19 cellular contexts compared by ENCODE assay signal in genomic region chr6:135877666-135878065, GRCh38. TPM values are rescaled to one million over a fixed set of nuclear protein-coding genes. Genes with fewer than 3 reads are reported as not detected.
"Had no signal": no experiment of that assay in that cellular context is flagged by ENCODE, and none has a peak within 500 bp of the region (broad histone marks: within the 10 kb centered on the region; RNA-seq: fewer than 3 reads in every experiment).

No MANE protein-coding gene starts in this region.

- FAIRE-seq: endothelial cell of umbilical vein, TTC549, urothelium cell line had no signal

- H3K27ac Mint-ChIP-seq: mesothelial cell of epicardium; T-helper 1 cell treated with Interleukin-12 subunit alpha and Interleukin-12 subunit beta and Interleukin-4 antibody, amounts not matched to agents 30 μg/mL and 1 μg/mL, for 36 hours; WTC11 had no signal

- H3K27ac ChIP-seq: body of pancreas, colonic mucosa, esophagus squamous epithelium, lower lobe of right lung, thyroid gland had no signal

- DNase-seq: activated CD4-positive, alpha-beta T cell treated with anti-CD3 and anti-CD28 coated beads for 4 hours; activated naive CD4-positive, alpha-beta T cell treated with anti-CD3 and anti-CD28 coated beads, Interleukin-2, amount 50 U/mL, for 16 hours; amniotic stem cell; body of pancreas; central memory CD4-positive, alpha-beta T cell; colonic mucosa; effector CD4-positive, alpha-beta T cell; esophagus squamous epithelium; immature natural killer cell; lower lobe of right lung; stimulated activated CD4-positive, alpha-beta T cell treated with anti-CD3 and anti-CD28 coated beads, Interleukin-12 subunit alpha, Interleukin-12 subunit beta, amount 100 ng/mL, for 4 hours; stimulated activated CD4-positive, alpha-beta T cell treated with anti-CD3 and anti-CD28 coated beads, Interleukin-2, amount 100 ng/mL, for 24 hours; thyroid gland had no signal

- H3K36me3 ChIP-seq: colonic mucosa, esophagus squamous epithelium, lower lobe of right lung, thyroid gland had no signal

- H3K4me1 ChIP-seq: body of pancreas, colonic mucosa, esophagus squamous epithelium had no signal

- ATAC-seq: body of pancreas, lower lobe of right lung, WTC11 had no signal

- H3K4me3 ChIP-seq: body of pancreas, colonic mucosa, esophagus squamous epithelium, lower lobe of right lung, thyroid gland had no signal

- H3K4me3 Mint-ChIP-seq: immature natural killer cell; mesothelial cell of epicardium; T-helper 1 cell treated with Interleukin-12 subunit alpha and Interleukin-12 subunit beta and Interleukin-4 antibody, amounts not matched to agents 30 μg/mL and 1 μg/mL, for 36 hours; WTC11 had no signal

- H3K9me3 Mint-ChIP-seq: immature natural killer cell; T-helper 1 cell treated with Interleukin-12 subunit alpha and Interleukin-12 subunit beta and Interleukin-4 antibody, amounts not matched to agents 30 μg/mL and 1 μg/mL, for 36 hours; WTC11 had no signal

- H3K36me3 Mint-ChIP-seq: mesothelial cell of epicardium, WTC11 had no signal

- H3K27me3 ChIP-seq: body of pancreas, colonic mucosa, esophagus squamous epithelium, thyroid gland had no signal

- H3K9me3 ChIP-seq: body of pancreas, colonic mucosa, esophagus squamous epithelium, lower lobe of right lung, thyroid gland had no signal

RNA-seq across cellular contexts. Expression of gene PDE7B, which starts 26.2 kb away (rescaled TPM):
- total RNA-seq: WTC11 had no signal
